ENCODE assay signal across 13 cellular contexts in genomic region chr11:62479631-62480201, GRCh38.
A peak's percentile ranks its signal among the peaks of the same experiment; 100 is the strongest.
DNase-seq lines count a peak whose midpoint lies in the region; ATAC-seq, FAIRE-seq and TF ChIP-seq lines count a peak whose summit lies in the region.
"Had no signal": no experiment of that assay in that cellular context is flagged by ENCODE, and none has a peak within 500 bp of the region (broad histone marks: within the 10 kb centered on the region; RNA-seq: fewer than 3 reads in every experiment).

No MANE protein-coding gene starts in this region.

- H3K23ac ChIP-seq in IMR-90 (ENCODE audit: low read depth, low read length) (no peak overlapping the region), H1 (ENCODE audit: insufficient read length) (no peak overlapping the region)

- H3K23me2 ChIP-seq in H1 (ENCODE audit: low read depth, low read length): no peaks in the 10 kb centered on the region

- H3K27ac Mint-ChIP-seq in nephron (peak overlapping the region in 2 of 3 experiments; percentile 35 to 41), type B pancreatic cell (peak overlapping the region; percentile 16)
- no peak overlapping the region for H3K27ac Mint-ChIP-seq in activated naive CD4-positive, alpha-beta T cell treated with anti-CD3 and anti-CD28 coated beads for 36 hours
- H3K27ac Mint-ChIP-seq: activated naive CD8-positive, alpha-beta T cell; activated T-cell treated with anti-CD3 and anti-CD28 coated beads, Interleukin-2, amount 50 U/mL, for 24 hours; naive thymus-derived CD4-positive, alpha-beta T cell had no signal

- no peaks in the 10 kb centered on the region for H3K27me3 ChIP-seq in IMR-90 (ENCODE audit: control insufficient read depth, insufficient read depth, low read length)
- H3K27me3 ChIP-seq in H1 (replicated peaks in 1 of 4; ENCODE audit: control insufficient read depth in 3 of 4, extremely low read depth in 1 of 4, insufficient read depth in 3 of 4, low read length in 3 of 4): no peaks in the 10 kb centered on the region
- H3K27me3 ChIP-seq: BLaER1 treated with 17β-estradiol and CSF1 and Interleukin-3, amounts not matched to agents 10 nM and 100 nM had no signal

- H4K8ac ChIP-seq in IMR-90 (ENCODE audit: low read depth in 2 of 2, low read length in 2 of 2): peak overlapping the region in 1 of 2 experiments; percentile 51; a peak in 1 of 4 replicates
- no peak overlapping the region; the same call in 1 of the 2 replicates for H4K8ac ChIP-seq in H1 (ENCODE audit: extremely low read depth, insufficient read depth, low read length)

- peak overlapping the region; percentile 58 for H2BK120ac ChIP-seq in IMR-90 (ENCODE audit: low read depth, low read length)
- no peak overlapping the region for H2BK120ac ChIP-seq in H1 (replicated peaks; ENCODE audit: low read depth, low read length)

- H3K27me3 Mint-ChIP-seq in nephron (ENCODE audit: low read depth): peaks cover 8% of the 10 kb centered on the region
- H3K27me3 Mint-ChIP-seq in type B pancreatic cell: no peaks in the 10 kb centered on the region
- H3K27me3 Mint-ChIP-seq in activated naive CD4-positive, alpha-beta T cell treated with anti-CD3 and anti-CD28 coated beads for 36 hours (ENCODE audit: low read depth): no peaks in the 10 kb centered on the region
- H3K27me3 Mint-ChIP-seq: activated naive CD8-positive, alpha-beta T cell; activated T-cell treated with anti-CD3 and anti-CD28 coated beads, Interleukin-2, amount 50 U/mL, for 24 hours; naive thymus-derived CD4-positive, alpha-beta T cell had no signal

- no peak for ATAC-seq in IMR-90 (ENCODE audit: low read depth)
- ATAC-seq: naive thymus-derived CD4-positive, alpha-beta T cell had no signal

- peaks cover 0 to 4% of the 10 kb centered on the region in 2 experiments; a peak in 1 of 4 replicates for H3K79me1 ChIP-seq in IMR-90 (ENCODE audit: low read depth in 1 of 2, low read length in 2 of 2)
- H3K79me1 ChIP-seq in H1 (ENCODE audit: low read depth, low read length): no peaks in the 10 kb centered on the region

- H3K56ac ChIP-seq in IMR-90 (ENCODE audit: extremely low read depth, insufficient read depth, low read length) (no peak overlapping the region), H1 (replicated peaks; ENCODE audit: insufficient read length, low read depth, low read length) (no peak overlapping the region)

- TF ChIP-seq CTCF in IMR-90 (conservative IDR thresholded peaks at IDR 0.05; ENCODE audit: low read depth, low read length): no peak
- no peak for TF ChIP-seq CTCF in H1 (IDR thresholded peaks at IDR 0.05; ENCODE audit: control extremely low read depth in 1 of 3, insufficient read depth in 1 of 3, low read depth in 1 of 3, low read length in 3 of 3)
- no peak for TF ChIP-seq CTCF in nephron (IDR thresholded peaks at IDR 0.05; ENCODE audit: unreplicated experiment in 3 of 3)
- TF ChIP-seq CTCF in type B pancreatic cell (conservative IDR thresholded peaks at IDR 0.05): no peak

- H3K36me3 ChIP-seq in IMR-90 (ENCODE audit: control insufficient read depth, insufficient read depth, low read length) (no peaks in the 10 kb centered on the region), H1 (ENCODE audit: control insufficient read depth in 2 of 4, insufficient read depth in 4 of 4, low read length in 3 of 4) (no peaks in the 10 kb centered on the region)
- H3K36me3 ChIP-seq: BLaER1 treated with 17β-estradiol and CSF1 and Interleukin-3, amounts not matched to agents 10 nM and 100 nM had no signal

- no peak for TF ChIP-seq EP300 in H1 (IDR thresholded peaks at IDR 0.05; ENCODE audit: borderline replicate concordance in 1 of 2, low read depth in 2 of 2, low read length in 2 of 2)

- H3K4me2 ChIP-seq in IMR-90 (ENCODE audit: low read depth, low read length) (no peak overlapping the region), H1 (ENCODE audit: insufficient read depth in 1 of 2, low read depth in 2 of 2, low read length in 2 of 2) (no peak overlapping the region)
- H3K4me2 ChIP-seq: BLaER1 treated with 17β-estradiol and CSF1 and Interleukin-3, amounts not matched to agents 10 nM and 100 nM had no signal

- peak overlapping the region; percentile 81 for H2AK9ac ChIP-seq in IMR-90 (replicated peaks; ENCODE audit: low read depth, low read length, poor library complexity)

- H2AK5ac ChIP-seq in IMR-90 (ENCODE audit: low read depth, low read length) (peak overlapping the region; percentile 67; the same call in 1 of the 2 replicates), H1 (ENCODE audit: low read depth, low read length) (no peak overlapping the region)

- H3K4me1 Mint-ChIP-seq in nephron: peaks cover 16% of the 10 kb centered on the region
- peaks cover 7% of the 10 kb centered on the region for H3K4me1 Mint-ChIP-seq in type B pancreatic cell (ENCODE audit: unreplicated experiment)
- no peaks in the 10 kb centered on the region for H3K4me1 Mint-ChIP-seq in activated naive CD4-positive, alpha-beta T cell treated with anti-CD3 and anti-CD28 coated beads for 36 hours (ENCODE audit: low read depth)

- H3K9me1 ChIP-seq in IMR-90 (ENCODE audit: insufficient read depth, low read length): peaks cover 6% of the 10 kb centered on the region; the same call in 1 of the 2 replicates

- FAIRE-seq in H1 (lab: Jason Lieb, UNC): no peak

- POLR2A ChIA-PET in IMR-90 (lab: Charles Lee; ENCODE audit: unreplicated experiment) (no interaction called here), H1 (lab: Charles Lee; ENCODE audit: partially characterized antibody) (interaction anchor here (0.9 to 1.2 kb wide), 2 partner anchors 8 to 134 kb away, joined by 3 read pairs; no protein-coding TSS in a partner anchor)

- dilution Hi-C loops in IMR-90 (cut with HindIII; ENCODE audit: low sequenced_read_pairs, unreplicated experiment): no loop called here

- peak overlapping the region; percentile 72 for H4K91ac ChIP-seq in IMR-90 (ENCODE audit: insufficient read depth, low read depth, low read length)
- no peak overlapping the region for H4K91ac ChIP-seq in H1 (replicated peaks; ENCODE audit: insufficient read length, low read length)

- H3K4me3 Mint-ChIP-seq in nephron: no peak overlapping the region
- H3K4me3 Mint-ChIP-seq in type B pancreatic cell: no peak overlapping the region
- no peak overlapping the region for H3K4me3 Mint-ChIP-seq in activated naive CD4-positive, alpha-beta T cell treated with anti-CD3 and anti-CD28 coated beads for 36 hours
- H3K4me3 Mint-ChIP-seq: activated naive CD8-positive, alpha-beta T cell; activated T-cell treated with anti-CD3 and anti-CD28 coated beads, Interleukin-2, amount 50 U/mL, for 24 hours; naive thymus-derived CD4-positive, alpha-beta T cell had no signal

- H4K5ac ChIP-seq in IMR-90 (ENCODE audit: low read depth, low read length): no peak overlapping the region
- no peak overlapping the region for H4K5ac ChIP-seq in H1 (ENCODE audit: insufficient read length, low read depth, low read length)

- no peak for TF ChIP-seq POLR2A in IMR-90 (IDR thresholded peaks at IDR 0.05; ENCODE audit: low read depth, low read length)
- no peak for TF ChIP-seq POLR2A in H1 (IDR thresholded peaks at IDR 0.05; ENCODE audit: control extremely low read depth in 1 of 2, low read depth in 2 of 2, low read length in 2 of 2)

- no peak for TF ChIP-seq RAD21 in IMR-90 (IDR thresholded peaks at IDR 0.05; ENCODE audit: low read length)
- TF ChIP-seq RAD21 in H1 (IDR thresholded peaks at IDR 0.05 in 1 of 2, conservative IDR thresholded peaks at IDR 0.05 in 1 of 2; ENCODE audit: low read depth in 2 of 2, low read length in 2 of 2): no peak

- H2BK12ac ChIP-seq in H1 (ENCODE audit: low read depth, low read length): 0 out of 2 replicates have a peak overlapping the region, but pooled peaks have one; percentile 27

- no TSS peak for BruUV-seq in IMR-90 (replicated peaks; lab: Mats Ljungman, UMichigan)

- H2AFZ ChIP-seq in IMR-90 (replicated peaks; ENCODE audit: low read length, poor library complexity) (peak overlapping the region; percentile 48), H1 (ENCODE audit: low read length) (no peak overlapping the region)

- H2BK5ac ChIP-seq in IMR-90 (ENCODE audit: low read depth, low read length, poor library complexity, severe bottlenecking) (peak overlapping the region; percentile 50), H1 (ENCODE audit: low read depth, low read length) (no peak overlapping the region)

- H3K4me3 ChIP-seq in IMR-90 (ENCODE audit: insufficient read depth, low read depth, low read length) (no peak overlapping the region), H1 (ENCODE audit: extremely low read depth in 1 of 4, insufficient read depth in 2 of 4, low read depth in 3 of 4, low read length in 4 of 4) (no peak overlapping the region)
- H3K4me3 ChIP-seq: BLaER1 treated with 17β-estradiol and CSF1 and Interleukin-3, amounts not matched to agents 10 nM and 100 nM had no signal

- H4K20me1 ChIP-seq in IMR-90 (ENCODE audit: insufficient read depth, low read length) (no peaks in the 10 kb centered on the region), H1 (replicated peaks in 1 of 2; ENCODE audit: control insufficient read depth in 1 of 2, insufficient read depth in 2 of 2, low read length in 2 of 2) (no peaks in the 10 kb centered on the region)
- H4K20me1 ChIP-seq: BLaER1 treated with 17β-estradiol and CSF1 and Interleukin-3, amounts not matched to agents 10 nM and 100 nM had no signal

- H2BK20ac ChIP-seq in IMR-90 (ENCODE audit: low read depth, low read length) (peak overlapping the region; percentile 25; the same call in 1 of the 2 replicates), H1 (ENCODE audit: low read length) (no peak overlapping the region)

- no peaks in the 10 kb centered on the region for H3K9me3 Mint-ChIP-seq in nephron
- peaks cover 8% of the 10 kb centered on the region for H3K9me3 Mint-ChIP-seq in type B pancreatic cell
- no peaks in the 10 kb centered on the region for H3K9me3 Mint-ChIP-seq in activated naive CD4-positive, alpha-beta T cell treated with anti-CD3 and anti-CD28 coated beads for 36 hours
- H3K9me3 Mint-ChIP-seq: activated T-cell treated with anti-CD3 and anti-CD28 coated beads, Interleukin-2, amount 50 U/mL, for 24 hours had no signal

- peak overlapping the region; percentile 68 for H3K4ac ChIP-seq in IMR-90 (ENCODE audit: low read depth, low read length)
- H3K4ac ChIP-seq in H1 (replicated peaks; ENCODE audit: insufficient read length, low read depth, low read length): no peak overlapping the region

- intact Hi-C loops in IMR-90 (cut with micrococcal nuclease): no loop called here
- intact Hi-C loops in activated naive CD4-positive, alpha-beta T cell treated with anti-CD3 and anti-CD28 coated beads for 36 hours (cut with micrococcal nuclease): no loop called here

- H3K27ac ChIP-seq in IMR-90 (ENCODE audit: insufficient read depth, low read length) (peak overlapping the region; percentile 16; the same call in 1 of the 2 replicates), H1 (ENCODE audit: low read depth, low read length) (no peak overlapping the region)
- H3K27ac ChIP-seq: BLaER1 treated with 17β-estradiol and CSF1 and Interleukin-3, amounts not matched to agents 10 nM and 100 nM had no signal

- in situ Hi-C loops in IMR-90 (cut with MboI; ENCODE audit: low sequenced_read_pairs): no loop called here

- H3K9me3 ChIP-seq in IMR-90 (ENCODE audit: control insufficient read depth, insufficient read depth, low read length) (no peaks in the 10 kb centered on the region), H1 (ENCODE audit: insufficient read depth in 2 of 2, low read depth in 1 of 2, low read length in 1 of 2) (no peaks in the 10 kb centered on the region)
- H3K9me3 ChIP-seq: BLaER1 treated with 17β-estradiol and CSF1 and Interleukin-3, amounts not matched to agents 10 nM and 100 nM had no signal

- H3K36me3 Mint-ChIP-seq in nephron (ENCODE audit: low read depth): no peaks in the 10 kb centered on the region
- H3K36me3 Mint-ChIP-seq in type B pancreatic cell: no peaks in the 10 kb centered on the region
- H3K36me3 Mint-ChIP-seq in activated naive CD4-positive, alpha-beta T cell treated with anti-CD3 and anti-CD28 coated beads for 36 hours (ENCODE audit: low read depth): no peaks in the 10 kb centered on the region
- H3K36me3 Mint-ChIP-seq: activated naive CD8-positive, alpha-beta T cell; naive thymus-derived CD4-positive, alpha-beta T cell had no signal

- H3K18ac ChIP-seq in IMR-90 (ENCODE audit: low read depth, low read length) (peak overlapping the region; percentile 18; the same call in 1 of the 2 replicates), H1 (ENCODE audit: extremely low read depth, low read length) (no peak overlapping the region)

- no peaks in the 10 kb centered on the region for H3K79me2 ChIP-seq in H1 (ENCODE audit: control insufficient read depth in 1 of 2, insufficient read depth in 2 of 2, low read length in 2 of 2)

- CTCF ChIA-PET in IMR-90 (lab: Yijun Ruan, JAX) (no interaction called here), H1 (lab: Charles Lee; ENCODE audit: partially characterized antibody) (interaction anchor here (0.6 to 3.9 kb wide), 6 partner anchors 15 to 80 kb away, joined by 3 to 21 read pairs (median 4); no protein-coding TSS in a partner anchor)
- CTCF ChIA-PET in activated naive CD4-positive, alpha-beta T cell treated with anti-CD3 and anti-CD28 coated beads for 36 hours (lab: Charles Lee): interaction anchor here (1.1 to 1.4 kb wide), 2 partner anchors 63 to 81 kb away, joined by 3 to 5 read pairs; no protein-coding TSS in a partner anchor

- H3K14ac ChIP-seq in IMR-90 (replicated peaks; ENCODE audit: low read depth, low read length) (peak overlapping the region; percentile 5; the same call in 1 of the 2 replicates), H1 (ENCODE audit: insufficient read length) (no peak overlapping the region)

- DNase-seq in IMR-90 (no peak), H1 (ENCODE audit: low read depth in 1 of 2, low spot score in 2 of 2) (no peak), type B pancreatic cell (ENCODE audit: extremely low spot score, unreplicated experiment) (no peak), DMS153 (lab: John Stamatoyannopoulos, UW) (no peak), cerebellum (ENCODE audit: low spot score) (no peak)
- DNase-seq in activated naive CD4-positive, alpha-beta T cell treated with anti-CD3 and anti-CD28 coated beads for 36 hours: no peak
- DNase-seq: activated CD4-positive, alpha-beta T cell treated with anti-CD3 and anti-CD28 coated beads, Interleukin-2, amount 50 U/mL, for 1 hour; activated T-cell treated with anti-CD3 and anti-CD28 coated beads, Interleukin-2, amount 50 U/mL, for 24 hours; naive thymus-derived CD4-positive, alpha-beta T cell; NCI-H1048 had no signal

- no peak overlapping the region for H3K9ac ChIP-seq in IMR-90 (ENCODE audit: low read depth, low read length)
- no peak overlapping the region for H3K9ac ChIP-seq in H1 (replicated peaks in 1 of 4; ENCODE audit: extremely low read depth in 1 of 4, low read depth in 3 of 4, low read length in 3 of 4)
- H3K9ac ChIP-seq: BLaER1 treated with 17β-estradiol and CSF1 and Interleukin-3, amounts not matched to agents 10 nM and 100 nM had no signal

- no CpG with 5 or more reads among the region's 7 CpGs for WGBS in IMR-90 (ENCODE audit: extremely low coverage in 2 of 2, insufficient read length in 1 of 2), 2 experiments
- 83% methylated on average over 7 of the region's 7 CpGs; no CpG with 5 or more reads in 1 of the 2 experiments for WGBS in H1 (ENCODE audit: extremely low coverage in 1 of 2, insufficient coverage in 1 of 2, insufficient read length in 1 of 2, insufficient replicate concordance in 2 of 2, low coverage in 1 of 2, low lambda C conversion rate in 2 of 2, missing lambda C conversion rate in 1 of 2), 2 experiments

- H3K4me1 ChIP-seq in IMR-90 (ENCODE audit: control insufficient read depth, insufficient read depth, low read length): peaks cover 10% of the 10 kb centered on the region
- peaks cover 0 to 5% (median 0%) of the 10 kb centered on the region in 4 experiments; a peak in 2 of 7 replicates for H3K4me1 ChIP-seq in H1 (replicated peaks in 1 of 4; ENCODE audit: control insufficient read depth in 3 of 4, insufficient read depth in 4 of 4, low read length in 3 of 4)
- H3K4me1 ChIP-seq: BLaER1 treated with 17β-estradiol and CSF1 and Interleukin-3, amounts not matched to agents 10 nM and 100 nM had no signal

- H2BK15ac ChIP-seq in IMR-90 (ENCODE audit: low read depth, low read length) (peak overlapping the region; percentile 48; the same call in 1 of the 3 replicates), H1 (ENCODE audit: low read length) (no peak overlapping the region)
